In genomic region chr13:91889641-91890040, GRCh38 we compare ENCODE assay signal across 24 cellular contexts.
"Had no signal": no experiment of that assay in that cellular context is flagged by ENCODE, and none has a peak within 500 bp of the region (broad histone marks: within the 10 kb centered on the region; RNA-seq: fewer than 3 reads in every experiment).

No MANE protein-coding gene starts in this region.

- H3K27ac ChIP-seq: KMS-11, RWPE1 had no signal

- H3K4me2 ChIP-seq: KMS-11, SK-N-SH had no signal

- H3K9me3 ChIP-seq: SK-N-SH had no signal

- FAIRE-seq: K562 had no signal

- DNase-seq: Kasumi-1, MM.1S, NCI-H1092, NCI-H1105 treated with DMSO at 0.1 percent for 48 hours, NCI-H1417 treated with DMSO at 0.1 percent for 48 hours, NCI-H146, NCI-H1694 treated with DMSO at 0.1 percent for 48 hours, NCI-H1930, NCI-H2081, NCI-H2171, NCI-H226, NCI-H446, NCI-H510A, NCI-H524 treated with DMSO at 0.1 percent for 48 hours, NCI-H69, NCI-H774, SHP77, SK-N-SH, SW 1271, T-cell had no signal

- H3K9ac ChIP-seq: KMS-11, SK-N-SH had no signal

- H3K4me3 ChIP-seq: K562 had no signal

- ATAC-seq: K562, Panc1, T-cell had no signal
